ENCODE assay signal across 23 cellular contexts in genomic region chr5:72480836-72481235, GRCh38. TPM values are rescaled to one million over a fixed set of nuclear protein-coding genes. Genes with fewer than 3 reads are reported as not detected.
DNase-seq lines count a peak whose midpoint lies in the region; ATAC-seq, FAIRE-seq and TF ChIP-seq lines count a peak whose summit lies in the region.
"Had no signal": no experiment of that assay in that cellular context is flagged by ENCODE, and none has a peak within 500 bp of the region (broad histone marks: within the 10 kb centered on the region; RNA-seq: fewer than 3 reads in every experiment).

No MANE protein-coding gene starts in this region.

- H2BK12ac ChIP-seq in H1 (ENCODE audit: low read depth, low read length): no peak overlapping the region

- H3K23me2 ChIP-seq in H1 (ENCODE audit: low read depth, low read length): no peaks in the 10 kb centered on the region

- H3K14ac ChIP-seq in H1 (ENCODE audit: insufficient read length): no peak overlapping the region

- no peaks in the 10 kb centered on the region for H3K27me3 Mint-ChIP-seq in GM23338 (ENCODE audit: insufficient read depth, low read depth, poor library complexity)
- H3K27me3 Mint-ChIP-seq in neural progenitor cell (ENCODE audit: insufficient read depth, low read depth): peaks cover 2% of the 10 kb centered on the region

- no peak overlapping the region for H3K56ac ChIP-seq in H1 (replicated peaks; ENCODE audit: insufficient read length, low read depth, low read length)

- H3K4me1 Mint-ChIP-seq in GM23338 (peaks cover 11% of the 10 kb centered on the region), neural progenitor cell (peaks cover 36% of the 10 kb centered on the region)

- POLR2A ChIA-PET in H1 (lab: Charles Lee; ENCODE audit: partially characterized antibody): no interaction called here

- H3K79me1 ChIP-seq in H1 (ENCODE audit: low read depth, low read length): no peaks in the 10 kb centered on the region

- no peak overlapping the region for H3K23ac ChIP-seq in H1 (ENCODE audit: insufficient read length)

- ATAC-seq in GM23338 (no peak), GM18519 (IDR thresholded peaks at IDR 0.05; ENCODE audit: low FRiP score, unreplicated experiment) (no peak)
- ATAC-seq: Right ventricle myocardium inferior had no signal

- TF ChIP-seq POLR2A in H1 (IDR thresholded peaks at IDR 0.05; ENCODE audit: control extremely low read depth in 1 of 2, low read depth in 2 of 2, low read length in 2 of 2): no peak

- TF ChIP-seq RAD21 in H1 (IDR thresholded peaks at IDR 0.05 in 1 of 2, conservative IDR thresholded peaks at IDR 0.05 in 1 of 2; ENCODE audit: low read depth in 2 of 2, low read length in 2 of 2): no peak

- H3K9me3 ChIP-seq in H1 (ENCODE audit: insufficient read depth in 2 of 2, low read depth in 1 of 2, low read length in 1 of 2) (no peaks in the 10 kb centered on the region), neural progenitor cell (ENCODE audit: low read depth) (no peaks in the 10 kb centered on the region)
- H3K9me3 ChIP-seq: Peyer's patch, SK-N-SH had no signal

- no peak overlapping the region for H2BK120ac ChIP-seq in H1 (replicated peaks; ENCODE audit: low read depth, low read length)

- H4K5ac ChIP-seq in H1 (ENCODE audit: insufficient read length, low read depth, low read length): no peak overlapping the region

- H2BK15ac ChIP-seq in H1 (ENCODE audit: low read length): no peak overlapping the region

- CTCF ChIA-PET in H1 (lab: Charles Lee; ENCODE audit: partially characterized antibody): interaction anchor here (0.8 kb wide), 1 partner anchor 114 kb away, joined by 4 read pairs; no protein-coding TSS in a partner anchor

- H4K8ac ChIP-seq in H1 (ENCODE audit: extremely low read depth, insufficient read depth, low read length): no peak overlapping the region

- H3K9me3 Mint-ChIP-seq in GM23338 (no peaks in the 10 kb centered on the region; the same call in 2 of the 3 replicates), neural progenitor cell (peaks cover 10% of the 10 kb centered on the region)

- H3K36me3 Mint-ChIP-seq in GM23338 (ENCODE audit: low read depth) (no peaks in the 10 kb centered on the region), neural progenitor cell (peaks cover 7% of the 10 kb centered on the region)

- H3K9ac ChIP-seq in H1 (replicated peaks in 1 of 4; ENCODE audit: extremely low read depth in 1 of 4, low read depth in 3 of 4, low read length in 3 of 4): no peak overlapping the region; a peak in 1 of 7 replicates
- H3K9ac ChIP-seq in neural progenitor cell: no peak overlapping the region
- H3K9ac ChIP-seq: SK-N-SH had no signal

- no peak overlapping the region for H3K4ac ChIP-seq in H1 (replicated peaks; ENCODE audit: insufficient read length, low read depth, low read length)

- H2AK5ac ChIP-seq in H1 (ENCODE audit: low read depth, low read length): no peak overlapping the region

- H3K9me2 ChIP-seq in GM23338 (ENCODE audit: insufficient read depth): no peaks in the 10 kb centered on the region
- H3K9me2 ChIP-seq: SK-N-SH had no signal

- no peaks in the 10 kb centered on the region for H4K20me1 ChIP-seq in GM23338 (replicated peaks; ENCODE audit: insufficient read depth)
- no peaks in the 10 kb centered on the region for H4K20me1 ChIP-seq in H1 (replicated peaks in 1 of 2; ENCODE audit: control insufficient read depth in 1 of 2, insufficient read depth in 2 of 2, low read length in 2 of 2)
- no peaks in the 10 kb centered on the region for H4K20me1 ChIP-seq in neural progenitor cell (ENCODE audit: low read depth)

- no peak overlapping the region for H3K18ac ChIP-seq in H1 (ENCODE audit: extremely low read depth, low read length)

- WGBS in H1 (ENCODE audit: extremely low coverage in 1 of 2, insufficient coverage in 1 of 2, insufficient read length in 1 of 2, insufficient replicate concordance in 2 of 2, low coverage in 1 of 2, low lambda C conversion rate in 2 of 2, missing lambda C conversion rate in 1 of 2), 2 experiments: 88% methylated on average over 9 of the region's 9 CpGs; no CpG with 5 or more reads in 1 of the 2 experiments

- H3K27me3 ChIP-seq in GM23338 (ENCODE audit: insufficient read depth) (no peaks in the 10 kb centered on the region), H1 (replicated peaks in 1 of 4; ENCODE audit: control insufficient read depth in 3 of 4, extremely low read depth in 1 of 4, insufficient read depth in 3 of 4, low read length in 3 of 4) (no peaks in the 10 kb centered on the region), neural progenitor cell (no peaks in the 10 kb centered on the region)
- H3K27me3 ChIP-seq: Peyer's patch had no signal

- TF ChIP-seq CTCF in GM23338 (conservative IDR thresholded peaks at IDR 0.05; ENCODE audit: low read depth in 2 of 2) (no peak), H1 (IDR thresholded peaks at IDR 0.05; ENCODE audit: control extremely low read depth in 1 of 3, insufficient read depth in 1 of 3, low read depth in 1 of 3, low read length in 3 of 3) (no peak), neural progenitor cell (IDR thresholded peaks at IDR 0.05) (no peak)

- DNase-seq in GM23338 (ENCODE audit: low spot score): no peak
- peak; percentile 83 for DNase-seq in NOMO-1 treated with dmso at 0.1 percent for 144 hours (lab: John Stamatoyannopoulos, UW; ENCODE audit: unreplicated experiment)
- no peak for DNase-seq in H1 (ENCODE audit: low read depth in 1 of 2, low spot score in 2 of 2)
- DNase-seq in neural progenitor cell (ENCODE audit: low spot score): no peak
- DNase-seq in NCI-H446 treated with DMSO at 0.1 percent for 48 hours (lab: John Stamatoyannopoulos, UW): no peak
- no peak for DNase-seq in stimulated activated CD4-positive, alpha-beta T cell treated with anti-CD3 and anti-CD28 coated beads, Interleukin-1b, Interleukin-23, amount 100 ng/mL, for 48 hours
- DNase-seq in NCI-H2196 treated with DMSO at 0.1 percent for 48 hours (lab: John Stamatoyannopoulos, UW; ENCODE audit: unreplicated experiment): no peak
- DNase-seq: AML-193, GF-D8, GOT3, KBM-7, NCI-H1105, NCI-H187, NCI-H82, Peyer's patch, SK-N-SH had no signal

- no peak overlapping the region for H3K27ac Mint-ChIP-seq in GM23338
- H3K27ac Mint-ChIP-seq in neural progenitor cell: peak overlapping the region; percentile 26

- FAIRE-seq in H1 (lab: Jason Lieb, UNC): no peak
- FAIRE-seq: GM12891 had no signal

- no peak overlapping the region for H4K91ac ChIP-seq in H1 (replicated peaks; ENCODE audit: insufficient read length, low read length)

- H2AFZ ChIP-seq in GM23338: peak overlapping the region; percentile 79; the same call in 1 of the 2 replicates
- H2AFZ ChIP-seq in H1 (ENCODE audit: low read length): peak overlapping the region; percentile 97
- H2AFZ ChIP-seq in neural progenitor cell (replicated peaks): peak overlapping the region; percentile 51

- H3K4me3 ChIP-seq in GM23338: no peak overlapping the region
- H3K4me3 ChIP-seq in H1 (ENCODE audit: extremely low read depth in 1 of 4, insufficient read depth in 2 of 4, low read depth in 3 of 4, low read length in 4 of 4): no peak overlapping the region
- H3K4me3 ChIP-seq in neural progenitor cell: no peak overlapping the region
- H3K4me3 ChIP-seq: Peyer's patch had no signal

- no peak overlapping the region for H2BK20ac ChIP-seq in H1 (ENCODE audit: low read length)

- no peak overlapping the region for H3K4me2 ChIP-seq in GM23338
- H3K4me2 ChIP-seq in H1 (ENCODE audit: insufficient read depth in 1 of 2, low read depth in 2 of 2, low read length in 2 of 2): no peak overlapping the region
- no peak overlapping the region for H3K4me2 ChIP-seq in neural progenitor cell
- H3K4me2 ChIP-seq: SK-N-SH had no signal

- H3K4me1 ChIP-seq in GM23338 (ENCODE audit: insufficient read depth): peaks cover 12% of the 10 kb centered on the region
- H3K4me1 ChIP-seq in H1 (replicated peaks in 1 of 4; ENCODE audit: control insufficient read depth in 3 of 4, insufficient read depth in 4 of 4, low read length in 3 of 4): peaks cover 0 to 8% (median 5%) of the 10 kb centered on the region in 4 experiments; a peak in 2 of 7 replicates
- peaks cover 9% of the 10 kb centered on the region for H3K4me1 ChIP-seq in neural progenitor cell
- H3K4me1 ChIP-seq: Peyer's patch had no signal

- no peaks in the 10 kb centered on the region for H3F3A ChIP-seq in GM23338 (replicated peaks; ENCODE audit: low read depth)
- H3F3A ChIP-seq in neural progenitor cell (ENCODE audit: low read depth): no peaks in the 10 kb centered on the region

- no peak for TF ChIP-seq EP300 in H1 (IDR thresholded peaks at IDR 0.05; ENCODE audit: borderline replicate concordance in 1 of 2, low read depth in 2 of 2, low read length in 2 of 2)

- no peak overlapping the region for H3K4me3 Mint-ChIP-seq in GM23338
- H3K4me3 Mint-ChIP-seq in neural progenitor cell: no peak overlapping the region
- H3K4me3 Mint-ChIP-seq: CD14-positive monocyte had no signal

- H3K79me2 ChIP-seq in GM23338 (replicated peaks; ENCODE audit: insufficient read depth) (no peaks in the 10 kb centered on the region), H1 (ENCODE audit: control insufficient read depth in 1 of 2, insufficient read depth in 2 of 2, low read length in 2 of 2) (no peaks in the 10 kb centered on the region), neural progenitor cell (ENCODE audit: low read depth) (no peaks in the 10 kb centered on the region)

- H2BK5ac ChIP-seq in H1 (ENCODE audit: low read depth, low read length): no peak overlapping the region

- H3K36me3 ChIP-seq in GM23338 (ENCODE audit: insufficient read depth) (no peaks in the 10 kb centered on the region), H1 (ENCODE audit: control insufficient read depth in 2 of 4, insufficient read depth in 4 of 4, low read length in 3 of 4) (no peaks in the 10 kb centered on the region), neural progenitor cell (no peaks in the 10 kb centered on the region)
- H3K36me3 ChIP-seq: Peyer's patch had no signal

- H3K27ac ChIP-seq in GM23338 (ENCODE audit: low read depth) (no peak overlapping the region), H1 (ENCODE audit: low read depth, low read length) (no peak overlapping the region), neural progenitor cell (no peak overlapping the region)
- H3K27ac ChIP-seq: Peyer's patch had no signal

TF ChIP-seq in GM23338, 12 proteins besides CTCF, POLR2A, EP300 and RAD21 (continues in another document):
- TF ChIP-seq POLR2AphosphoS5 (IDR thresholded peaks at IDR 0.05; ENCODE audit: low read depth): no peak

RNA-seq across cellular contexts. Expression of gene ZNF366, which starts 26.4 kb away (rescaled TPM):
- total RNA-seq in GM23338 (2014; rRNA removed; shearing (Covaris generic)): not detected in 2 replicates
- polyA plus RNA-seq in GM23338 (2016; fragmentation: Nextera tagmentation; extraction: Ambion mirVana) (not detected in 2 replicates), H1 (2011; rRNA removed) (not detected in 2 replicates)
- total RNA-seq in H1 (2021; fragmentation: NEBNext Ultra II Directional; extraction: Animal tissue kit (Norgen Biotek cat#: 25700)): not detected in 2 replicates
- not detected for polyA plus RNA-seq in H1 (2011; cell fraction: cytosol; rRNA removed)
- polyA plus RNA-seq in H1 (2011; cell fraction: nucleus; rRNA removed): not detected
- not detected in 4 replicates for polyA plus RNA-seq in H1 (2012, experiment 1 of 2)
- not detected for polyA plus RNA-seq in H1 (2012, experiment 2 of 2)
- not detected for polyA plus RNA-seq in H1 (2013, experiment 1 of 2)
- polyA plus RNA-seq in H1 (2013, experiment 2 of 2): not detected
- polyA minus RNA-seq in H1 (2011; rRNA and poly(A)+ RNA removed): not detected in 2 replicates
- not detected for polyA minus RNA-seq in H1 (2011; cell fraction: cytosol; rRNA and poly(A)+ RNA removed)
- not detected for polyA minus RNA-seq in H1 (2011; cell fraction: nucleus; rRNA and poly(A)+ RNA removed)
- not detected in 2 replicates for total RNA-seq in neural progenitor cell (ENCODE audit: low replicate concordance)
- total RNA-seq: A673, Daoy, NCI-H460 had no signal
- polyA plus RNA-seq: SK-N-SH had no signal
